18 cellular contexts compared by ENCODE assay signal in genomic region chr7:96090756-96091155, GRCh38.
"Had no signal": no experiment of that assay in that cellular context is flagged by ENCODE, and none has a peak within 500 bp of the region (broad histone marks: within the 10 kb centered on the region; RNA-seq: fewer than 3 reads in every experiment).

No MANE protein-coding gene starts in this region.

- ATAC-seq: activated CD8-positive, alpha-beta T cell treated with anti-CD3 and anti-CD28 coated beads, Interleukin-2, amount 10 ng/mL, durations not matched to agents 7 days and 5 days; heart right ventricle; left ventricle myocardium superior; stimulated activated naive CD8-positive, alpha-beta T cell treated with anti-CD3 and anti-CD28 coated beads, Interleukin-15, Interleukin-2, amounts not matched to agents 100 U/mL and 50 U/mL, for 24 hours had no signal

- DNase-seq: activated CD4-positive, alpha-beta T cell treated with anti-CD3 and anti-CD28 coated beads, Interleukin-2, amount 10 ng/mL, durations not matched to agents 24 days and 14 days; activated CD4-positive, CD25-positive, alpha-beta regulatory T cell; activated CD8-positive, alpha-beta T cell treated with anti-CD3 and anti-CD28 coated beads, Interleukin-2, amount 10 ng/mL, durations not matched to agents 7 days and 5 days; activated naive CD4-positive, alpha-beta T cell treated with Interleukin-2 at 50 U/mL for 16 hours; activated naive CD8-positive, alpha-beta T cell treated with anti-CD3 and anti-CD28 coated beads, Interleukin-2, amount 10 ng/mL, durations not matched to agents 7 days and 5 days; activated T-cell treated with anti-CD3 and anti-CD28 coated beads, Interleukin-2, amount 50 U/mL, for 24 hours; amygdala; dermis blood vessel endothelial cell; effector memory CD4-positive, alpha-beta T cell; heart right ventricle; left ventricle myocardium superior; naive B cell; stimulated activated CD4-positive, alpha-beta T cell treated with anti-CD3 and anti-CD28 coated beads, Interleukin-12 subunit alpha, Interleukin-12 subunit beta, amount 100 ng/mL, for 4 hours; stimulated activated CD4-positive, alpha-beta T cell treated with anti-CD3 and anti-CD28 coated beads, Interleukin-1b, Interleukin-23, amount 100 ng/mL, for 48 hours; stimulated activated CD8-positive, alpha-beta memory T cell treated with anti-CD3 and anti-CD28 coated beads, Interleukin-4, amount 100 ng/mL, for 48 hours; stimulated activated naive CD8-positive, alpha-beta T cell treated with anti-CD3 and anti-CD28 coated beads, Interleukin-15, Interleukin-2, amounts not matched to agents 100 U/mL and 50 U/mL, for 24 hours; substantia nigra; tibial artery had no signal
